8 cellular contexts compared by ENCODE assay signal in the genomic region with DNA sequence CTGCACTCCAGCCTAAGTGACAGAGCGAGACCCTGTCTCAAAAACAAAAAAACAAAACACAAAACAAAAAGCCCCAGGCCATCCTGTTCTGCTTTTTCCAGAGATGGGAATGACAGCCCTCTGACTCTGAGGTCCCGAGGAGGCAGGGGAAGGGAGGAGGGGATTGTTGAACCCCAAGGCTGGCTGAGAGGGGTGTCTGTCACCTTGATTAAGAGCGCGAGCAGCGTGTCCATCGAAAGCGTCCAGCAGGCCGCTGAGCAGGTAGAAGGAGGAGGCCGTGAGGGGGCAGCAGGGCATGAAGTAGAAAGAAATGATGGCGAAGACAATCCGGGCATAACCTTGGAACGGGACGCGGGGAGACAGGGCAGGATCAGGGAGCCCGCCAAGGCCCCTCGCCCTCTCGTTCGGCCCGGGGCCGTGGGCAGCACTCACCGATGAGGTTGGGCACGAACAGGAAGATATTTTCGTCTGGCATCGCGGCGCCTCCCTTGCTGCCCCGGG. TPM values are rescaled to one million over a fixed set of nuclear protein-coding genes. Genes with fewer than 3 reads are reported as not detected.
A peak's percentile ranks its signal among the peaks of the same experiment; 100 is the strongest.
DNase-seq lines count a peak whose midpoint lies in the region; FAIRE-seq and TF ChIP-seq lines count a peak whose summit lies in the region.

No MANE protein-coding gene starts in this region.

- H3K27ac Mint-ChIP-seq in mesothelial cell of epicardium, result peak overlapping the region; percentile 91

- no peak overlapping the region; the same call in 1 of the 2 replicates for H2AFZ ChIP-seq in OCI-LY1 (ENCODE audit: low read length)

- DNase-seq in cardiac muscle cell (ENCODE audit: low read depth in 1 of 2, low spot score in 1 of 2) (peak; percentile 27 to 43), cardiac septum (ENCODE audit: low spot score) (no peak), dorsolateral prefrontal cortex (peak in 2 of 10 donors; percentile 22 to 63), mesothelial cell of epicardium (ENCODE audit: low spot score in 2 of 2, unreplicated experiment in 2 of 2) (no peak), urothelium cell line (ENCODE audit: low spot score) (peak; percentile 12), NCI-H774 (lab: John Stamatoyannopoulos, UW) (no peak), HuH-7.5 (ENCODE audit: low spot score) (no peak)

- intact Hi-C loops in cardiac septum (cut with DNase I), result loop anchor here (2.0 to 5.0 kb wide), 2 partner anchors 45 to 134 kb away; partner anchors contain the start of genes INO80E and PAGR1
- intact Hi-C loops in dorsolateral prefrontal cortex (cut with DNase I), result loop anchor here (2.0 to 5.0 kb wide), 4 partner anchors 38 to 132 kb away; partner anchors contain the start of genes TAOK2 (in 2 of the 2), ASPHD1 (in 1 of the 2), HIRIP3 (in 1 of the 2) and PAGR1 (in 1 of the 2)

- H3K4me1 Mint-ChIP-seq in mesothelial cell of epicardium, result peaks cover 9% of the 10 kb centered on the region

- peak overlapping the region; percentile 88 for H3K9ac ChIP-seq in OCI-LY1 (ENCODE audit: low read length)

- H3K27ac ChIP-seq in cardiac muscle cell (peak overlapping the region; percentile 99), OCI-LY1 (ENCODE audit: low read depth, low read length, poor library complexity, severe bottlenecking) (no peak overlapping the region), dorsolateral prefrontal cortex (peak overlapping the region; percentile 29 to 99 (median 97))

- H3F3A ChIP-seq in OCI-LY1 (ENCODE audit: insufficient read depth, low read length), result no peaks in the 10 kb centered on the region

- TF ChIP-seq CTCF in cardiac muscle cell (IDR thresholded peaks at IDR 0.05; ENCODE audit: low read depth, low read length), result peak; percentile 11
- peak; percentile 4; the same call in 1 of the 2 replicates for TF ChIP-seq CTCF in OCI-LY1 (IDR thresholded peaks at IDR 0.05; ENCODE audit: low read length)
- TF ChIP-seq CTCF in dorsolateral prefrontal cortex (IDR thresholded peaks at IDR 0.05 in 54 of 56, conservative IDR thresholded peaks at IDR 0.05 in 2 of 56; ENCODE audit: low read depth in 1 of 56, partially characterized antibody in 56 of 56), result peak in 1 of 56 donors; percentile 22
- TF ChIP-seq CTCF in mesothelial cell of epicardium (IDR thresholded peaks at IDR 0.05; ENCODE audit: unreplicated experiment), result no peak

- H3K4me2 ChIP-seq in OCI-LY1 (ENCODE audit: low read length), result peak overlapping the region; percentile 90

- H3K4me3 Mint-ChIP-seq in mesothelial cell of epicardium, result peak overlapping the region; percentile 94

- peak overlapping the region; percentile 88 for H3K4me3 ChIP-seq in cardiac muscle cell
- peak overlapping the region; percentile 90 for H3K4me3 ChIP-seq in OCI-LY1 (ENCODE audit: low read depth, low read length, poor library complexity, severe bottlenecking)
- H3K4me3 ChIP-seq in dorsolateral prefrontal cortex, result peak overlapping the region; percentile 64 to 100 (median 95)

- H3K9me3 ChIP-seq in cardiac muscle cell (ENCODE audit: low read depth) (no peaks in the 10 kb centered on the region), OCI-LY1 (ENCODE audit: low read length) (no peaks in the 10 kb centered on the region)

- no peak for FAIRE-seq in urothelium cell line (lab: Jason Lieb, UNC)

- H4K20me1 ChIP-seq in OCI-LY1 (ENCODE audit: insufficient read depth, low read length), result no peaks in the 10 kb centered on the region

- H3K36me3 Mint-ChIP-seq in mesothelial cell of epicardium, result peaks cover 11% of the 10 kb centered on the region

- H3K79me2 ChIP-seq in OCI-LY1 (ENCODE audit: insufficient read depth, low read length), result no peaks in the 10 kb centered on the region

- no peaks in the 10 kb centered on the region for H3K27me3 ChIP-seq in cardiac muscle cell
- 0 out of 2 replicates have a peak, but pooled peaks cover under 1% of the 10 kb centered on the region for H3K27me3 ChIP-seq in OCI-LY1 (ENCODE audit: insufficient read depth, low read length)
- no peaks in the 10 kb centered on the region for H3K27me3 ChIP-seq in dorsolateral prefrontal cortex

- H3K36me3 ChIP-seq in cardiac muscle cell, result peaks cover 5% of the 10 kb centered on the region
- H3K36me3 ChIP-seq in OCI-LY1 (ENCODE audit: insufficient read depth, low read length), result peaks cover 28% of the 10 kb centered on the region

- no peaks in the 10 kb centered on the region for H3K27me3 Mint-ChIP-seq in mesothelial cell of epicardium (ENCODE audit: low read depth)

- no peaks in the 10 kb centered on the region for H3K9me2 ChIP-seq in OCI-LY1 (ENCODE audit: low read depth, low read length)

- H3K4me1 ChIP-seq in cardiac muscle cell (ENCODE audit: low read depth), result no peaks in the 10 kb centered on the region
- H3K4me1 ChIP-seq in OCI-LY1 (ENCODE audit: insufficient read depth, low read length, severe bottlenecking), result peaks cover 16% of the 10 kb centered on the region

- H3K9me3 Mint-ChIP-seq in mesothelial cell of epicardium, result no peaks in the 10 kb centered on the region

RNA-seq across cellular contexts. Expression of gene CDIPT, which starts 0.6 kb away (rescaled TPM):
- total RNA-seq in cardiac muscle cell (138 and 139 TPM in 2 replicates), cardiac septum (73.8 TPM), dorsolateral prefrontal cortex (100 to 1,000 TPM in 36 of 120 experiments, 10 to 100 TPM in 84; 63.9 to 118 (median 94.7) TPM), mesothelial cell of epicardium (49.7 to 51.7 TPM (median 49.7 TPM) in 3 replicates)
- polyA plus RNA-seq in cardiac muscle cell, result 144 TPM in 2 replicates

RNA-seq across cellular contexts. Expression of gene SEZ6L2, which starts 36.9 kb away (rescaled TPM):
- total RNA-seq in cardiac muscle cell (13.9 and 21.1 TPM in 2 replicates), cardiac septum (1.2 TPM), dorsolateral prefrontal cortex (100 to 1,000 TPM in 106 of 120 experiments, 10 to 100 TPM in 14; 57.0 to 207 (median 139) TPM), mesothelial cell of epicardium (28.8 to 30.4 TPM (median 29.1 TPM) in 3 replicates)
- polyA plus RNA-seq in cardiac muscle cell, result 5.8 and 10.3 TPM in 2 replicates

RNA-seq across cellular contexts. Expression of gene ASPHD1, which starts 37.9 kb away (rescaled TPM):
- 1.8 and 3.9 TPM in 2 replicates for total RNA-seq in cardiac muscle cell
- 1.8 and 2.3 TPM in 2 replicates for polyA plus RNA-seq in cardiac muscle cell
- total RNA-seq in cardiac septum, result 0.38 TPM
- total RNA-seq in dorsolateral prefrontal cortex, result 100 to 1,000 TPM in 28 of 120 experiments, 10 to 100 TPM in 92; 60.7 to 127 (median 92.5) TPM
- 13.6 to 14.6 TPM (median 14.2 TPM) in 3 replicates for total RNA-seq in mesothelial cell of epicardium

RNA-seq across cellular contexts. Expression of gene MVP, which starts 42.2 kb away (rescaled TPM):
- total RNA-seq in cardiac muscle cell (8.9 and 25.0 TPM in 2 replicates), cardiac septum (60.2 TPM), dorsolateral prefrontal cortex (10 to 100 TPM; 16.4 to 85.7 (median 36.1) TPM), mesothelial cell of epicardium (13.1 to 14.4 TPM (median 13.1 TPM) in 3 replicates)
- 9.3 and 21.2 TPM in 2 replicates for polyA plus RNA-seq in cardiac muscle cell

RNA-seq across cellular contexts. Expression of gene PAGR1, which starts 46.5 kb away (rescaled TPM):
- 113 and 120 TPM in 2 replicates for total RNA-seq in cardiac muscle cell
- polyA plus RNA-seq in cardiac muscle cell, result 106 and 113 TPM in 2 replicates
- total RNA-seq in cardiac septum, result 15.6 TPM
- 10 to 100 TPM; 16.6 to 44.6 (median 24.7) TPM for total RNA-seq in dorsolateral prefrontal cortex
- 42.3 to 43.8 TPM (median 43.2 TPM) in 3 replicates for total RNA-seq in mesothelial cell of epicardium

Comparison
In these comparisons a context has a peak if more than half of its experiments do, and no peak if none do; other contexts are left out.
1. DNase-seq: peak in cardiac muscle cell (2 of 2) and urothelium cell line (single experiment); none in cardiac septum (single experiment), mesothelial cell of epicardium (0 of 2), NCI-H774 (single experiment) and HuH-7.5 (single experiment).
2. Peak in every context shown above with its lines, with median percentiles within 50 percentile points of each other: H3K4me3 ChIP-seq.